8 cellular contexts compared by ENCODE assay signal in genomic region chr17:77247048-77247541, GRCh38.
DNase-seq lines count a peak whose midpoint lies in the region; ATAC-seq and TF ChIP-seq lines count a peak whose summit lies in the region.

No MANE protein-coding gene starts in this region.

- TF ChIP-seq CTCF in GM12873 (IDR thresholded peaks at IDR 0.05; ENCODE audit: insufficient read depth, low read depth, low read length, missing control alignments) (peak; percentile 89), dorsolateral prefrontal cortex (IDR thresholded peaks at IDR 0.05 in 54 of 56, conservative IDR thresholded peaks at IDR 0.05 in 2 of 56; ENCODE audit: low read depth in 1 of 56, partially characterized antibody in 56 of 56) (peak; percentile 87 to 100 (median 99)), lower leg skin (IDR thresholded peaks at IDR 0.05) (peak in 1 of 3 donors; percentile 88)

- peak overlapping the region in 52 of 59 donors; percentile 7 to 92 (median 68) for H3K27ac ChIP-seq in dorsolateral prefrontal cortex

- intact Hi-C loops in dorsolateral prefrontal cortex (cut with DNase I) = loop anchor here (2.0 to 5.0 kb wide), 4 partner anchors 32 to 380 kb away; partner anchors contain the start of gene MGAT5B (in 1 of the 2)
- intact Hi-C loops in lower leg skin (cut with DNase I; ENCODE audit: low total_unique reads) = loop anchor here (2.0 to 10.0 kb wide), 2 partner anchors 160 to 382 kb away; partner anchors contain the start of gene MGAT5B

- DNase-seq in NCI-H774 (lab: John Stamatoyannopoulos, UW) = peak; percentile 90
- peak; percentile 85 to 86 for DNase-seq in activated CD4-positive, alpha-beta T cell treated with anti-CD3 and anti-CD28 coated beads, Interleukin-2, amount 50 U/mL, for 4 hours
- DNase-seq in dorsolateral prefrontal cortex = peak; percentile 68 to 91 (median 78)
- peak; percentile 63 to 96 for DNase-seq in lower leg skin (ENCODE audit: low spot score in 2 of 2)
- peak; percentile 89 for DNase-seq in stimulated activated CD4-positive, alpha-beta T cell treated with anti-CD3 and anti-CD28 coated beads, Interleukin-4, amount 100 ng/mL, for 1 hour

- ATAC-seq in HG03432 (IDR thresholded peaks at IDR 0.05; ENCODE audit: unreplicated experiment) (peak; percentile 65), GM21381 (IDR thresholded peaks at IDR 0.05; ENCODE audit: unreplicated experiment) (no peak)

- H3K4me3 ChIP-seq in dorsolateral prefrontal cortex = peak overlapping the region; percentile 50 to 93 (median 76)
- H3K4me3 ChIP-seq in lower leg skin (ENCODE audit: low read depth, poor library complexity, severe bottlenecking) = no peak overlapping the region

- no peak for TF ChIP-seq POLR2A in lower leg skin (IDR thresholded peaks at IDR 0.05)

- no peaks in the 10 kb centered on the region for H3K27me3 ChIP-seq in dorsolateral prefrontal cortex

- WGBS in lower leg skin, 2 donors = 0% methylated on average over 4 to 33 of the region's 51 CpGs
